Comparison of ENCODE assay signal across 17 cellular contexts in genomic region chr5:23727271-23727670, GRCh38.
DNase-seq lines count a peak whose midpoint lies in the region; ATAC-seq, FAIRE-seq and TF ChIP-seq lines count a peak whose summit lies in the region.
"Had no signal": no experiment of that assay in that cellular context is flagged by ENCODE, and none has a peak within 500 bp of the region (broad histone marks: within the 10 kb centered on the region; RNA-seq: fewer than 3 reads in every experiment).

No MANE protein-coding gene starts in this region.

- H3K4me2 ChIP-seq in H1 (ENCODE audit: insufficient read depth in 1 of 2, low read depth in 2 of 2, low read length in 2 of 2), result no peak overlapping the region
- H3K4me2 ChIP-seq: neural progenitor cell had no signal

- H2BK12ac ChIP-seq in H1 (ENCODE audit: low read depth, low read length), result no peak overlapping the region

- no peaks in the 10 kb centered on the region for H3K36me3 Mint-ChIP-seq in mesothelial cell of epicardium
- H3K36me3 Mint-ChIP-seq: neural progenitor cell had no signal

- H4K20me1 ChIP-seq in H1 (replicated peaks in 1 of 2; ENCODE audit: control insufficient read depth in 1 of 2, insufficient read depth in 2 of 2, low read length in 2 of 2), result no peaks in the 10 kb centered on the region

- TF ChIP-seq POLR2A in H54 (IDR thresholded peaks at IDR 0.05; ENCODE audit: low read depth, low read length) (no peak), H1 (IDR thresholded peaks at IDR 0.05; ENCODE audit: control extremely low read depth in 1 of 2, low read depth in 2 of 2, low read length in 2 of 2) (no peak)

- H3K4me1 Mint-ChIP-seq in mesothelial cell of epicardium, result peaks cover 3% of the 10 kb centered on the region
- H3K4me1 Mint-ChIP-seq: activated CD4-positive, alpha-beta T cell treated with anti-CD3 and anti-CD28 coated beads, Interleukin-2, amount 10 ng/mL, durations not matched to agents 7 days and 5 days had no signal

- H2AFZ ChIP-seq in H1 (ENCODE audit: low read length), result 0 out of 2 replicates have a peak overlapping the region, but pooled peaks have one; percentile 62
- H2AFZ ChIP-seq: neural progenitor cell had no signal

- H3K9me3 ChIP-seq in H1 (ENCODE audit: insufficient read depth in 2 of 2, low read depth in 1 of 2, low read length in 1 of 2), result no peaks in the 10 kb centered on the region

- CTCF ChIA-PET in H1 (lab: Charles Lee; ENCODE audit: partially characterized antibody), result interaction anchor here (0.7 to 1.5 kb wide), 3 partner anchors 9 to 21 kb away, joined by 3 to 4 read pairs (median 3); no protein-coding TSS in a partner anchor

- no peak for TF ChIP-seq EP300 in H1 (IDR thresholded peaks at IDR 0.05; ENCODE audit: borderline replicate concordance in 1 of 2, low read depth in 2 of 2, low read length in 2 of 2)

- FAIRE-seq in H54 (lab: Jason Lieb, UNC) (peak; percentile 15), H1 (lab: Jason Lieb, UNC) (no peak)

- no peak overlapping the region for H2BK120ac ChIP-seq in H1 (replicated peaks; ENCODE audit: low read depth, low read length)

- no peak overlapping the region for H3K56ac ChIP-seq in H1 (replicated peaks; ENCODE audit: insufficient read length, low read depth, low read length)

- H3K27ac Mint-ChIP-seq in mesothelial cell of epicardium, result no peak overlapping the region
- H3K27ac Mint-ChIP-seq: activated CD4-positive, alpha-beta T cell treated with anti-CD3 and anti-CD28 coated beads, Interleukin-2, amount 10 ng/mL, durations not matched to agents 7 days and 5 days; CD4-positive, alpha-beta T cell; neural progenitor cell had no signal

- H3K9ac ChIP-seq in H1 (replicated peaks in 1 of 4; ENCODE audit: extremely low read depth in 1 of 4, low read depth in 3 of 4, low read length in 3 of 4), result no peak overlapping the region
- H3K9ac ChIP-seq: neural progenitor cell had no signal

- no peak for TF ChIP-seq RAD21 in H1 (IDR thresholded peaks at IDR 0.05 in 1 of 2, conservative IDR thresholded peaks at IDR 0.05 in 1 of 2; ENCODE audit: low read depth in 2 of 2, low read length in 2 of 2)

- H3K79me2 ChIP-seq in H1 (ENCODE audit: control insufficient read depth in 1 of 2, insufficient read depth in 2 of 2, low read length in 2 of 2), result no peaks in the 10 kb centered on the region

- no peak overlapping the region for H2BK15ac ChIP-seq in H1 (ENCODE audit: low read length)

- no peaks in the 10 kb centered on the region for H3K79me1 ChIP-seq in H1 (ENCODE audit: low read depth, low read length)

- no peaks in the 10 kb centered on the region for H3K4me1 ChIP-seq in H1 (replicated peaks in 1 of 4; ENCODE audit: control insufficient read depth in 3 of 4, insufficient read depth in 4 of 4, low read length in 3 of 4)

- H2BK20ac ChIP-seq in H1 (ENCODE audit: low read length), result no peak overlapping the region

- no peak overlapping the region for H2AK5ac ChIP-seq in H1 (ENCODE audit: low read depth, low read length)

- no peak overlapping the region for H4K8ac ChIP-seq in H1 (ENCODE audit: extremely low read depth, insufficient read depth, low read length)

- no peaks in the 10 kb centered on the region for H3K27me3 Mint-ChIP-seq in mesothelial cell of epicardium (ENCODE audit: low read depth)
- H3K27me3 Mint-ChIP-seq: activated CD4-positive, alpha-beta T cell treated with anti-CD3 and anti-CD28 coated beads, Interleukin-2, amount 10 ng/mL, durations not matched to agents 7 days and 5 days; CD4-positive, alpha-beta T cell had no signal

- no peak overlapping the region for H3K14ac ChIP-seq in H1 (ENCODE audit: insufficient read length)

- H3K9me3 Mint-ChIP-seq in mesothelial cell of epicardium, result no peaks in the 10 kb centered on the region
- H3K9me3 Mint-ChIP-seq: neural progenitor cell had no signal

- H3K23ac ChIP-seq in H1 (ENCODE audit: insufficient read length), result no peak overlapping the region

- H3K18ac ChIP-seq in H1 (ENCODE audit: extremely low read depth, low read length), result no peak overlapping the region

- no peak overlapping the region for H4K5ac ChIP-seq in H1 (ENCODE audit: insufficient read length, low read depth, low read length)

- no peak overlapping the region for H2BK5ac ChIP-seq in H1 (ENCODE audit: low read depth, low read length)

- H4K91ac ChIP-seq in H1 (replicated peaks; ENCODE audit: insufficient read length, low read length), result no peak overlapping the region

- TF ChIP-seq CTCF in 22Rv1 (IDR thresholded peaks at IDR 0.05) (no peak), H1 (IDR thresholded peaks at IDR 0.05; ENCODE audit: control extremely low read depth in 1 of 3, insufficient read depth in 1 of 3, low read depth in 1 of 3, low read length in 3 of 3) (no peak), mesothelial cell of epicardium (IDR thresholded peaks at IDR 0.05; ENCODE audit: unreplicated experiment) (no peak), GM10266 (IDR thresholded peaks at IDR 0.05; ENCODE audit: control insufficient read depth, insufficient read depth, low read depth, missing control alignments) (no peak)

- WGBS in H1 (ENCODE audit: extremely low coverage in 1 of 2, insufficient coverage in 1 of 2, insufficient read length in 1 of 2, insufficient replicate concordance in 2 of 2, low coverage in 1 of 2, low lambda C conversion rate in 2 of 2, missing lambda C conversion rate in 1 of 2), 2 experiments, result 65% methylated on average over 4 of the region's 4 CpGs; no CpG with 5 or more reads in 1 of the 2 experiments

- H3K23me2 ChIP-seq in H1 (ENCODE audit: low read depth, low read length), result no peaks in the 10 kb centered on the region

- POLR2A ChIA-PET in H1 (lab: Charles Lee; ENCODE audit: partially characterized antibody), result no interaction called here

- no peaks in the 10 kb centered on the region for H3K27me3 ChIP-seq in H1 (replicated peaks in 1 of 4; ENCODE audit: control insufficient read depth in 3 of 4, extremely low read depth in 1 of 4, insufficient read depth in 3 of 4, low read length in 3 of 4)
- H3K27me3 ChIP-seq: dorsolateral prefrontal cortex, neural progenitor cell had no signal

- no peak overlapping the region for H3K4me3 Mint-ChIP-seq in mesothelial cell of epicardium
- H3K4me3 Mint-ChIP-seq: activated CD4-positive, alpha-beta T cell treated with anti-CD3 and anti-CD28 coated beads, Interleukin-2, amount 10 ng/mL, durations not matched to agents 7 days and 5 days; CD4-positive, alpha-beta T cell; neural progenitor cell had no signal

- DNase-seq in H54 (ENCODE audit: insufficient read length, low spot score) (no peak), NCI-H510A (lab: John Stamatoyannopoulos, UW) (peak; percentile 31), H1 (ENCODE audit: low read depth in 1 of 2, low spot score in 2 of 2) (no peak), mesothelial cell of epicardium (ENCODE audit: low spot score in 2 of 2, unreplicated experiment in 2 of 2) (no peak), GM10266 (ENCODE audit: extremely low spot score) (no peak)
- no peak for DNase-seq in activated CD8-positive, alpha-beta memory T cell treated with anti-CD3 and anti-CD28 coated beads, Interleukin-2, amount 50 U/mL, for 48 hours
- DNase-seq: activated CD4-positive, alpha-beta T cell treated with anti-CD3 and anti-CD28 coated beads, Interleukin-2, amount 10 ng/mL, durations not matched to agents 7 days and 5 days; caudate nucleus; CD4-positive, alpha-beta T cell; DND-41; dorsolateral prefrontal cortex; stimulated activated CD4-positive, alpha-beta T cell treated with anti-CD3 and anti-CD28 coated beads, Interleukin-12 subunit alpha, Interleukin-12 subunit beta, amount 100 ng/mL, for 4 hours; substantia nigra; T-helper 1 cell had no signal

- no peak for ATAC-seq in GM19467 (IDR thresholded peaks at IDR 0.05; ENCODE audit: unreplicated experiment)

- H3K27ac ChIP-seq in 22Rv1 (peak overlapping the region; percentile 60), H1 (ENCODE audit: low read depth, low read length) (no peak overlapping the region)
- H3K27ac ChIP-seq: dorsolateral prefrontal cortex, neural progenitor cell had no signal

- H3K4me3 ChIP-seq in H1 (ENCODE audit: extremely low read depth in 1 of 4, insufficient read depth in 2 of 4, low read depth in 3 of 4, low read length in 4 of 4), result no peak overlapping the region
- H3K4me3 ChIP-seq: dorsolateral prefrontal cortex, neural progenitor cell had no signal

- no peak overlapping the region for H3K4ac ChIP-seq in H1 (replicated peaks; ENCODE audit: insufficient read length, low read depth, low read length)

- no peaks in the 10 kb centered on the region for H3K36me3 ChIP-seq in H1 (ENCODE audit: control insufficient read depth in 2 of 4, insufficient read depth in 4 of 4, low read length in 3 of 4)
- H3K36me3 ChIP-seq: neural progenitor cell had no signal

TF ChIP-seq in H1, 55 proteins besides CTCF, POLR2A, EP300 and RAD21 (continues in another document):
- TF ChIP-seq CEBPB (IDR thresholded peaks at IDR 0.05; ENCODE audit: low read depth, low read length) (no peak), CREB1 (IDR thresholded peaks at IDR 0.05) (no peak), SP4 (IDR thresholded peaks at IDR 0.05; ENCODE audit: low read length) (no peak), ZNF274 (IDR thresholded peaks at IDR 0.05; ENCODE audit: borderline replicate concordance, extremely low read depth, low read length) (no peak), KDM1A (IDR thresholded peaks at IDR 0.05; ENCODE audit: borderline replicate concordance, low read length) (no peak), TAF1 (IDR thresholded peaks at IDR 0.05; ENCODE audit: low read depth, low read length) (no peak), BACH1 (IDR thresholded peaks at IDR 0.05; ENCODE audit: low read length) (no peak), EGR1 (IDR thresholded peaks at IDR 0.05; ENCODE audit: borderline replicate concordance, low read depth, low read length) (no peak), PHF8 (conservative IDR thresholded peaks at IDR 0.05; ENCODE audit: low read depth, low read length) (no peak)
- TF ChIP-seq, protein P1, sequence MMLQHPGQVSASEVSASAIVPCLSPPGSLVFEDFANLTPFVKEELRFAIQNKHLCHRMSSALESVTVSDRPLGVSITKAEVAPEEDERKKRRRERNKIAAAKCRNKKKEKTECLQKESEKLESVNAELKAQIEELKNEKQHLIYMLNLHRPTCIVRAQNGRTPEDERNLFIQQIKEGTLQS (IDR thresholded peaks at IDR 0.05; ENCODE audit: insufficient read depth, low read depth, low read length), result no peak
